1 cellular context compared by ENCODE assay signal in the genomic region with DNA sequence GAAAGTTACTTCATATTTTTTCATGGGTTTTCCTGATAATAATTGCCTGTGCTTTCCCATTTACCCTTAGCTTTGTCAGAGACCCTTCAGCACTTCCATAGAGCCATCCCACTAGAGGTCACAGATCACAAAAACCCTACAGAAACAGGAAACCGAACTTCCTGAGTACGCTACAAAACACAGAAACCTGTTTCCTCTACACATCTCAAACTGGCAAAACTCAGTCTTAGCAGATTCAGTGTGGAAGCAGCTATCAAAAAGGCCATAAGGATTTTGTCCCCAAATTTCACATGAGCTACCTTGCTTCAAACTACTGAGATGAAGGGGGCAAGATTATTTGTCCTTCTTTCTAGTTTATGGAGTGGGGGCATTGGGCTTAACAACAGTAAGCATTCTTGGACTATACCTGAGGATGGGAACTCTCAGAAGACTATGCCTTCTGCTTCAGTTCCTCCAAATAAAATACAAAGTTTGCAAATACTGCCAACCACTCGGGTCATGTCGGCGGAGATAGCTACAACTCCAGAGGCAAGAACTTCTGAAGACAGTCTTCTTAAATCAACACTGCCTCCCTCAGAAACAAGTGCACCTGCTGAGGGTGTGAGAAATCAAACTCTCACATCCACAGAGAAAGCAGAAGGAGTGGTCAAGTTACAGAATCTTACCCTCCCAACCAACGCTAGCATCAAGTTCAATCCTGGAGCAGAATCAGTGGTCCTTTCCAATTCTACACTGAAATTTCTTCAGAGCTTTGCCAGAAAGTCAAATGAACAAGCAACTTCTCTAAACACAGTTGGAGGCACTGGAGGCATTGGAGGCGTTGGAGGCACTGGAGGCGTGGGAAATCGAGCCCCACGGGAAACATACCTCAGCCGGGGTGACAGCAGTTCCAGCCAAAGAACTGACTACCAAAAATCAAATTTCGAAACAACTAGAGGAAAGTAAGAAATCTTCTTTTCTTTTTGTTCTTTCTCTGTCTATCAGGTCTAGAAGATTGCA.
TF ChIP-seq lines count a peak whose summit lies in the region.

A gene with protein sequence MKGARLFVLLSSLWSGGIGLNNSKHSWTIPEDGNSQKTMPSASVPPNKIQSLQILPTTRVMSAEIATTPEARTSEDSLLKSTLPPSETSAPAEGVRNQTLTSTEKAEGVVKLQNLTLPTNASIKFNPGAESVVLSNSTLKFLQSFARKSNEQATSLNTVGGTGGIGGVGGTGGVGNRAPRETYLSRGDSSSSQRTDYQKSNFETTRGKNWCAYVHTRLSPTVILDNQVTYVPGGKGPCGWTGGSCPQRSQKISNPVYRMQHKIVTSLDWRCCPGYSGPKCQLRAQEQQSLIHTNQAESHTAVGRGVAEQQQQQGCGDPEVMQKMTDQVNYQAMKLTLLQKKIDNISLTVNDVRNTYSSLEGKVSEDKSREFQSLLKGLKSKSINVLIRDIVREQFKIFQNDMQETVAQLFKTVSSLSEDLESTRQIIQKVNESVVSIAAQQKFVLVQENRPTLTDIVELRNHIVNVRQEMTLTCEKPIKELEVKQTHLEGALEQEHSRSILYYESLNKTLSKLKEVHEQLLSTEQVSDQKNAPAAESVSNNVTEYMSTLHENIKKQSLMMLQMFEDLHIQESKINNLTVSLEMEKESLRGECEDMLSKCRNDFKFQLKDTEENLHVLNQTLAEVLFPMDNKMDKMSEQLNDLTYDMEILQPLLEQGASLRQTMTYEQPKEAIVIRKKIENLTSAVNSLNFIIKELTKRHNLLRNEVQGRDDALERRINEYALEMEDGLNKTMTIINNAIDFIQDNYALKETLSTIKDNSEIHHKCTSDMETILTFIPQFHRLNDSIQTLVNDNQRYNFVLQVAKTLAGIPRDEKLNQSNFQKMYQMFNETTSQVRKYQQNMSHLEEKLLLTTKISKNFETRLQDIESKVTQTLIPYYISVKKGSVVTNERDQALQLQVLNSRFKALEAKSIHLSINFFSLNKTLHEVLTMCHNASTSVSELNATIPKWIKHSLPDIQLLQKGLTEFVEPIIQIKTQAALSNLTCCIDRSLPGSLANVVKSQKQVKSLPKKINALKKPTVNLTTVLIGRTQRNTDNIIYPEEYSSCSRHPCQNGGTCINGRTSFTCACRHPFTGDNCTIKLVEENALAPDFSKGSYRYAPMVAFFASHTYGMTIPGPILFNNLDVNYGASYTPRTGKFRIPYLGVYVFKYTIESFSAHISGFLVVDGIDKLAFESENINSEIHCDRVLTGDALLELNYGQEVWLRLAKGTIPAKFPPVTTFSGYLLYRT (plus strand): TSS at position 201 of the 999 bp plus-strand sequence. CDS start 118 bp downstream, at position 319.

TF ChIP-seq in GM23338, 12 proteins besides CTCF, POLR2A, EP300 and RAD21 (continued from another document):
- TF ChIP-seq CREB1 (CRISPR knock-in tag; IDR thresholded peaks at IDR 0.05; ENCODE audit: low read depth) (no peak), POLR2AphosphoS5 (IDR thresholded peaks at IDR 0.05; ENCODE audit: low read depth) (no peak), ZNF462 (CRISPR knock-in tag; IDR thresholded peaks at IDR 0.05) (no peak), EZH2 (IDR thresholded peaks at IDR 0.05; ENCODE audit: low read depth, unreplicated experiment) (no peak), NANOG (IDR thresholded peaks at IDR 0.05; ENCODE audit: borderline replicate concordance) (no peak), ZNF331 (CRISPR knock-in tag; IDR thresholded peaks at IDR 0.05; ENCODE audit: low read depth) (no peak), ZNF114 (CRISPR knock-in tag; IDR thresholded peaks at IDR 0.05) (no peak), STAT1 (IDR thresholded peaks at IDR 0.05; ENCODE audit: unreplicated experiment) (no peak)
